In the genomic region with DNA sequence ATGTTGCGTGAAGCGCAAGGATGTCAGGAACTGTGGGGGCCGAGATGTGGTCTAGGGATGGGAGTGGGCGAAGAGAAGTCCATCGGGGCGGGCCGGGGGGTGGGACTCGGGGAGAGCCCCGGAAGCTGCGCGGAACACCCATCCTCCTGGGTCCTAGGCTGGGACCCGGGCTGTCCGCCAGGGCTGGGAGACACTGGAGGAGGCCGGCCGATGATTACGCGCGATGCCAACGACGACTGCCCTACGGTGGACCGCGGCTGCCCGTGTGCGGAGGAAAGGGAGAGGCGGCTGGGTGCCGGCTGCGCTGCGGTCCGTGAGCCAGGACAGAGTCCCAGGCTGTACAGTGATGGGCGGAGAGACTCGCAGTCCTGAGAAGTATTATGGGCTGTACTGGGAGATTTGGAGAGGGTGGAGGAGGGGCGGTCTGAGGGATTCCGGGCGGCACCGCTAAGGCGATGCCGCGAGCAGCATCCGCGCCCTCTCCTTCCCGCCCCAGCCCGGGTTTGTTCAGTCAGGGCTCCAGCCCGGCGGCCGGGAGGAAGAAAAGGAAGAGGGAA, we compare ENCODE assay signal across 9 cellular contexts. TPM values are rescaled to one million over a fixed set of nuclear protein-coding genes. Genes with fewer than 3 reads are reported as not detected.
DNase-seq lines count a peak whose midpoint lies in the region; ATAC-seq and TF ChIP-seq lines count a peak whose summit lies in the region.
"Not testable (repeated sequence)": the region's sequence is repeated elsewhere in the genome, so short reads cannot be mapped to it uniquely, and the experiment has no call there.
"Had no signal": no experiment of that assay in that cellular context is flagged by ENCODE, and none has a peak within 500 bp of the region (broad histone marks: within the 10 kb centered on the region; RNA-seq: fewer than 3 reads in every experiment).

No MANE protein-coding gene starts in this region.

- H2BK20ac ChIP-seq in H9 (ENCODE audit: low read depth, low read length, poor library complexity, severe bottlenecking), result not testable (repeated sequence)

- peak overlapping the region; percentile 54 to 70; a peak in 3 of 5 replicates for H3K4me3 Mint-ChIP-seq in H9
- peak overlapping the region; percentile 70 for H3K4me3 Mint-ChIP-seq in activated B cell treated with CpG ODN at 0.5 μM for 24 hours

- not testable (repeated sequence) for H3K23ac ChIP-seq in H9 (ENCODE audit: insufficient read length, low read depth, low read length)

- not testable (repeated sequence) for H3K18ac ChIP-seq in H9 (ENCODE audit: insufficient read length, low read depth, low read length)

- not testable (repeated sequence) for H2BK5ac ChIP-seq in H9 (ENCODE audit: insufficient read length, low read length)

- H3K4ac ChIP-seq in H9 (ENCODE audit: low read depth, low read length), result not testable (repeated sequence)

- POLR2A ChIA-PET in activated B cell treated with CpG ODN at 0.5 μM for 24 hours (lab: Charles Lee), result not testable (repeated sequence)

- H3K9me3 ChIP-seq in H9 (ENCODE audit: control insufficient read depth, low read depth, low read length); right cardiac atrium (ENCODE audit: control insufficient read depth, low read length); ovary; upper lobe of right lung: not testable (repeated sequence)

- TF ChIP-seq CTCF in H9 (conservative IDR thresholded peaks at IDR 0.05); activated B cell treated with CpG ODN at 0.5 μM for 24 hours (IDR thresholded peaks at IDR 0.05); brain microvascular endothelial cell (IDR thresholded peaks at IDR 0.05; ENCODE audit: low read depth, low read length, missing control alignments); ovary (IDR thresholded peaks at IDR 0.05); upper lobe of right lung (IDR thresholded peaks at IDR 0.05): not testable (repeated sequence)

- H4K8ac ChIP-seq in H9 (replicated peaks; ENCODE audit: insufficient read length, low read depth, low read length), result not testable (repeated sequence)

- in situ Hi-C loops in brain microvascular endothelial cell (cut with HindIII; ENCODE audit: low pct_ligation_motif_present, low sequenced_read_pairs), result not testable (repeated sequence)

- not testable (repeated sequence) for H3K27ac ChIP-seq in H9 (ENCODE audit: insufficient read length, low read depth, low read length); brain microvascular endothelial cell; ovary; upper lobe of right lung
- H3K27ac ChIP-seq in right cardiac atrium (ENCODE audit: low read length), result peak overlapping the region; percentile 67

- H3K4me1 Mint-ChIP-seq in H9, activated B cell treated with CpG ODN at 0.5 μM for 24 hours: not testable (repeated sequence)

- intact Hi-C loops in activated B cell treated with CpG ODN at 0.5 μM for 24 hours (cut with micrococcal nuclease); right cardiac atrium (cut with DNase I); ovary (cut with DNase I); upper lobe of right lung (cut with DNase I): not testable (repeated sequence)

- WGBS in H9 (ENCODE audit: extremely low coverage, insufficient read length, low lambda C conversion rate), result no CpG with 5 or more reads among the region's 46 CpGs
- under 1% methylated on average over 10 of the region's 46 CpGs for WGBS in right cardiac atrium
- WGBS in ovary, 3 donors, result 0% methylated on average over 9 of the region's 46 CpGs; no CpG with 5 or more reads in 2 of the 3 donors

- H3K4me3 ChIP-seq in brain microvascular endothelial cell (ENCODE audit: low read depth, low read length) (peak overlapping the region; percentile 51), right cardiac atrium (ENCODE audit: low read length) (peak overlapping the region; percentile 31), ovary (peak overlapping the region; percentile 36), upper lobe of right lung (peak overlapping the region; percentile 48)

- not testable (repeated sequence) for H3T11ph ChIP-seq in H9 (ENCODE audit: low read length)

- not testable (repeated sequence) for H3K27me3 Mint-ChIP-seq in H9 (ENCODE audit: low read depth); activated B cell treated with CpG ODN at 0.5 μM for 24 hours

- not testable (repeated sequence) for H3K14ac ChIP-seq in H9 (ENCODE audit: insufficient read depth, low read length)

- H3K9me3 Mint-ChIP-seq in H9, activated B cell treated with CpG ODN at 0.5 μM for 24 hours: not testable (repeated sequence)

- H3K4me1 ChIP-seq in H9 (ENCODE audit: insufficient read depth, low read length); right cardiac atrium (ENCODE audit: control insufficient read depth, insufficient read depth, low read length); ovary (ENCODE audit: insufficient read depth); upper lobe of right lung: not testable (repeated sequence)

- H3K36me3 ChIP-seq in brain microvascular endothelial cell (replicated peaks); ovary; upper lobe of right lung: not testable (repeated sequence)

- not testable (repeated sequence) for H3K23me2 ChIP-seq in H9 (ENCODE audit: insufficient read length, low read depth, low read length, poor library complexity, severe bottlenecking)

- H2AFZ ChIP-seq in H9 (ENCODE audit: low read length), result not testable (repeated sequence)

- H3K36me3 Mint-ChIP-seq in H9 (ENCODE audit: insufficient read depth in 1 of 3, low read depth in 3 of 3); activated B cell treated with CpG ODN at 0.5 μM for 24 hours (ENCODE audit: low read depth): not testable (repeated sequence)

- H4K20me1 ChIP-seq in H9 (ENCODE audit: control insufficient read depth, insufficient read depth, insufficient read length), result not testable (repeated sequence)

- ATAC-seq in GM18520 (IDR thresholded peaks at IDR 0.05; ENCODE audit: unreplicated experiment) (peak; percentile 0), HG03439 (IDR thresholded peaks at IDR 0.05; ENCODE audit: unreplicated experiment) (peak; percentile 13), activated B cell treated with CpG ODN at 0.5 μM for 24 hours (ENCODE audit: low read depth) (peak; percentile 0), right cardiac atrium (peak; percentile 65 to 72), upper lobe of right lung (peak; percentile 45)

- not testable (repeated sequence) for H2BK120ac ChIP-seq in H9 (ENCODE audit: low read depth, low read length, poor library complexity, severe bottlenecking)

- H3K79me1 ChIP-seq in H9 (ENCODE audit: insufficient read depth, low read depth, low read length, poor library complexity, severe bottlenecking), result not testable (repeated sequence)

- H3K27ac Mint-ChIP-seq in H9, activated B cell treated with CpG ODN at 0.5 μM for 24 hours: not testable (repeated sequence)

- not testable (repeated sequence) for H2BK12ac ChIP-seq in H9 (ENCODE audit: insufficient read length, low read depth, low read length)

- H4K5ac ChIP-seq in H9 (ENCODE audit: insufficient read length, low read depth, low read length), result not testable (repeated sequence)

- not testable (repeated sequence) for TF ChIP-seq EP300 in ovary (IDR thresholded peaks at IDR 0.05)

- H2BK15ac ChIP-seq in H9 (ENCODE audit: low read depth, low read length), result not testable (repeated sequence)

- not testable (repeated sequence) for H4K91ac ChIP-seq in H9 (ENCODE audit: insufficient read length, low read depth, low read length)

- not testable (repeated sequence) for H2AK5ac ChIP-seq in H9 (ENCODE audit: insufficient read length, low read length)

- CTCF ChIA-PET in activated B cell treated with CpG ODN at 0.5 μM for 24 hours (lab: Charles Lee), result not testable (repeated sequence)

- not testable (repeated sequence) for H3K9ac ChIP-seq in H9 (ENCODE audit: extremely low read depth, insufficient read length, low read length)

- H3K56ac ChIP-seq in H9 (ENCODE audit: insufficient read length, low read depth, low read length), result not testable (repeated sequence)

- DNase-seq in H9, result not testable (repeated sequence)
- peak; percentile 21 for DNase-seq in activated B cell treated with CpG ODN at 0.5 μM for 24 hours
- DNase-seq in brain microvascular endothelial cell, result peak; percentile 20
- peak; percentile 28 to 73 (median 61) for DNase-seq in right cardiac atrium
- peak; percentile 20 to 67 (median 36) for DNase-seq in ovary
- DNase-seq in upper lobe of right lung, result peak; percentile 61

- TF ChIP-seq POLR2A in ovary (IDR thresholded peaks at IDR 0.05), result not testable (repeated sequence)

- not testable (repeated sequence) for H3K27me3 ChIP-seq in H9 (ENCODE audit: insufficient read depth, low read length); brain microvascular endothelial cell (replicated peaks); right cardiac atrium (ENCODE audit: control insufficient read depth, insufficient read depth); ovary; upper lobe of right lung

- H3K79me2 ChIP-seq in H9 (ENCODE audit: insufficient read depth, low read length), result not testable (repeated sequence)

- not testable (repeated sequence) for H3K4me2 ChIP-seq in H9 (ENCODE audit: insufficient read depth, insufficient read length, low read length)

RNA-seq across cellular contexts. Expression of a gene that starts 0.4 kb away (rescaled TPM):
- total RNA-seq in H9 (2021) (19.5 and 23.5 TPM in 2 replicates), activated B cell treated with CpG ODN at 0.5 μM for 24 hours (21.3 and 23.3 TPM in 2 replicates), right cardiac atrium (10 to 100 TPM; 16.5 to 22.3 (median 20.0) TPM), ovary (10 to 100 TPM; 20.3 to 45.2 (median 26.2) TPM), upper lobe of right lung (35.1 TPM)
- polyA plus RNA-seq in right cardiac atrium (5.9 TPM), ovary (10 to 100 TPM; 13.9 to 16.4 TPM)

RNA-seq across cellular contexts. Expression of a gene that starts 1.0 kb away (rescaled TPM):
- 4.8 and 6.0 TPM in 2 replicates for total RNA-seq in H9 (2021)
- total RNA-seq in activated B cell treated with CpG ODN at 0.5 μM for 24 hours, result 0.17 and 0.20 TPM in 2 replicates
- under 1 TPM; 0.17 to 0.37 (median 0.24) TPM for total RNA-seq in right cardiac atrium
- 0.09 TPM for polyA plus RNA-seq in right cardiac atrium
- total RNA-seq in ovary, result under 1 TPM in 3 of 7 donors, not detected in 4; 0.23 to 0.46 (median 0.25) TPM
- polyA plus RNA-seq in ovary, result under 1 TPM; 0.23 to 0.33 TPM
- 0.43 TPM for total RNA-seq in upper lobe of right lung
- total RNA-seq: myocyte had no signal

Comparison
In these comparisons a context has a peak if more than half of its experiments do, and no peak if none do; other contexts are left out.
1. ATAC-seq: peak in every context shown above with its lines; median percentile 68 in right cardiac atrium; 45 in upper lobe of right lung; 13 in HG03439; 0 in GM18520; 0 in activated B cell treated with CpG ODN at 0.5 μM for 24 hours.